In genomic region chr9:23380821-23381220, GRCh38 we compare ENCODE assay signal across 15 cellular contexts.
DNase-seq lines count a peak whose midpoint lies in the region; ATAC-seq and TF ChIP-seq lines count a peak whose summit lies in the region.
"Had no signal": no experiment of that assay in that cellular context is flagged by ENCODE, and none has a peak within 500 bp of the region (broad histone marks: within the 10 kb centered on the region; RNA-seq: fewer than 3 reads in every experiment).

No MANE protein-coding gene starts in this region.

- H2AFZ ChIP-seq in MM.1S (ENCODE audit: low read length), result no peak overlapping the region

- no peaks in the 10 kb centered on the region for H3K36me3 ChIP-seq in MM.1S (replicated peaks; ENCODE audit: insufficient read depth, low read length)
- H3K36me3 ChIP-seq in adipocyte (ENCODE audit: control insufficient read depth, insufficient read depth, low read length, severe bottlenecking), result no peaks in the 10 kb centered on the region
- H3K36me3 ChIP-seq in mucosa of descending colon (ENCODE audit: low read depth), result no peaks in the 10 kb centered on the region

- no peak overlapping the region for H3K4me2 ChIP-seq in MM.1S (ENCODE audit: low read depth, low read length)

- H3K27ac ChIP-seq in MM.1S (ENCODE audit: low read length), result no peak overlapping the region
- H3K27ac ChIP-seq: HL-60 had no signal

- H3K9ac ChIP-seq in MM.1S (ENCODE audit: low read length) (no peak overlapping the region), adipocyte (ENCODE audit: low read length) (peak overlapping the region; percentile 72)

- peak; percentile 73 for ATAC-seq in HG02610 (IDR thresholded peaks at IDR 0.05; ENCODE audit: unreplicated experiment)
- ATAC-seq in mucosa of descending colon, result peak; percentile 69
- no peak for ATAC-seq in HG03135 (IDR thresholded peaks at IDR 0.05; ENCODE audit: unreplicated experiment)

- H3K4me3 ChIP-seq in MM.1S (ENCODE audit: low read length) (no peak overlapping the region), adipocyte (ENCODE audit: low read length) (peak overlapping the region; percentile 54), mucosa of descending colon (no peak overlapping the region)

- H3K79me2 ChIP-seq in MM.1S (ENCODE audit: low read length), result no peaks in the 10 kb centered on the region

- no peaks in the 10 kb centered on the region for H4K20me1 ChIP-seq in MM.1S (ENCODE audit: insufficient read depth, low read length)

- intact Hi-C loops in mucosa of descending colon (cut with DNase I, micrococcal nuclease), result no loop called here

- no peaks in the 10 kb centered on the region for H3F3A ChIP-seq in MM.1S (ENCODE audit: insufficient read depth, low read length)

- H3K27me3 ChIP-seq in MM.1S (replicated peaks; ENCODE audit: insufficient read depth, low read length), result no peaks in the 10 kb centered on the region
- H3K27me3 ChIP-seq in adipocyte (replicated peaks; ENCODE audit: control insufficient read depth, insufficient read depth, low read length), result no peaks in the 10 kb centered on the region

- H3K9me3 ChIP-seq in MM.1S (replicated peaks; ENCODE audit: insufficient read depth, low read length), result no peaks in the 10 kb centered on the region
- H3K9me3 ChIP-seq in adipocyte (ENCODE audit: control insufficient read depth, low read length), result no peaks in the 10 kb centered on the region
- no peaks in the 10 kb centered on the region for H3K9me3 ChIP-seq in mucosa of descending colon

- DNase-seq in MM.1S (peak; percentile 26), adipocyte (ENCODE audit: low read depth) (no peak), mucosa of descending colon (no peak), A172 (ENCODE audit: low spot score) (no peak), NCI-H1417 treated with DMSO at 0.1 percent for 48 hours (lab: John Stamatoyannopoulos, UW) (no peak)
- no peak for DNase-seq in central memory CD4-positive, alpha-beta T cell
- DNase-seq: C1 segment of cervical spinal cord; Calu3; CD4-positive, alpha-beta T cell; DMS 273 treated with DMSO at 0.1 percent for 48 hours; GOT3; H9 had no signal

- no peaks in the 10 kb centered on the region for H3K9me2 ChIP-seq in MM.1S (replicated peaks; ENCODE audit: insufficient read depth, low read length)

- H3K4me1 ChIP-seq in MM.1S (ENCODE audit: low read length) (no peaks in the 10 kb centered on the region), adipocyte (ENCODE audit: control insufficient read depth, insufficient read depth, low read length) (peaks cover 33% of the 10 kb centered on the region), mucosa of descending colon (ENCODE audit: low read depth) (no peaks in the 10 kb centered on the region)

- TF ChIP-seq CTCF in MM.1S (IDR thresholded peaks at IDR 0.05; ENCODE audit: low read length) (no peak), mucosa of descending colon (IDR thresholded peaks at IDR 0.05) (no peak)
